In genomic region chr6:157522472-157522871, GRCh38 we compare ENCODE assay signal across 32 cellular contexts.
"Had no signal": no experiment of that assay in that cellular context is flagged by ENCODE, and none has a peak within 500 bp of the region (broad histone marks: within the 10 kb centered on the region; RNA-seq: fewer than 3 reads in every experiment).

No MANE protein-coding gene starts in this region.

- ATAC-seq: heart right ventricle; left colon; left lung; lower lobe of right lung; pancreas; right cardiac atrium; stimulated activated naive B cell treated with anti-CD40 and anti-IgM and Interleukin-4, amounts not matched to agents 10 μg/mL and 1 μg/mL and 100 μg/mL, for 72 hours; stimulated activated naive CD8-positive, alpha-beta T cell treated with anti-CD3 and anti-CD28 coated beads, Interleukin-15, Interleukin-2, amounts not matched to agents 100 U/mL and 50 U/mL, for 24 hours; upper lobe of right lung had no signal

- H3K9me3 Mint-ChIP-seq: mesothelial cell of epicardium, nephron, neural crest cell had no signal

- H3K27ac ChIP-seq: heart right ventricle, hepatocyte, left lung, lower lobe of right lung, pancreas, prostate gland, sigmoid colon, spleen, stomach, thoracic aorta, tibial artery, upper lobe of right lung had no signal

- H3K27me3 ChIP-seq: heart right ventricle, hepatocyte, left lung, pancreas, sigmoid colon, spleen, stomach, tibial artery, upper lobe of right lung had no signal

- H3K36me3 Mint-ChIP-seq: mesothelial cell of epicardium had no signal

- H3K36me3 ChIP-seq: heart right ventricle, left lung, lower lobe of right lung, pancreas, prostate gland, sigmoid colon, spleen, stomach, thoracic aorta, tibial artery, upper lobe of right lung had no signal

- H3K27me3 Mint-ChIP-seq: naive B cell had no signal

- H3K9me3 ChIP-seq: heart right ventricle, left lung, lower lobe of right lung, pancreas, prostate gland, sigmoid colon, stomach, thoracic aorta, tibial artery, upper lobe of right lung had no signal

- H3K27ac Mint-ChIP-seq: mesothelial cell of epicardium; nephron; stimulated activated naive B cell treated with anti-CD40 and anti-IgM and Interleukin-4, amounts not matched to agents 10 μg/mL and 1 μg/mL and 100 μg/mL, for 72 hours had no signal

- H3K4me1 ChIP-seq: pancreas, prostate gland had no signal

- H3K4me3 Mint-ChIP-seq: mesothelial cell of epicardium; naive B cell; nephron; neural crest cell; stimulated activated naive B cell treated with anti-CD40 and anti-IgM and Interleukin-4, amounts not matched to agents 10 μg/mL and 1 μg/mL and 100 μg/mL, for 72 hours had no signal

- DNase-seq: heart right ventricle; kidney glomerular epithelial cell; left colon; left lung; lower lobe of right lung; mammary epithelial cell; mesendoderm; naive B cell; nucleus accumbens; pancreas; posterior cingulate gyrus; retina; right cardiac atrium; sigmoid colon; small intestine; spleen; stimulated activated CD4-positive, alpha-beta T cell treated with anti-CD3 and anti-CD28 coated beads, Interleukin-1b, Interleukin-23, amount 100 ng/mL, for 48 hours; stimulated activated CD4-positive, alpha-beta T cell treated with anti-CD3 and anti-CD28 coated beads, Interleukin-2, amount 100 ng/mL, for 48 hours; stimulated activated CD4-positive, alpha-beta T cell treated with anti-CD3 and anti-CD28 coated beads, Interleukin-4, amount 100 ng/mL, for 4 hours; stimulated activated CD8-positive, alpha-beta memory T cell treated with anti-CD3 and anti-CD28 coated beads, Interleukin-4, amount 100 ng/mL, for 48 hours; stimulated activated naive B cell treated with anti-CD40 and anti-IgM and Interleukin-4, amounts not matched to agents 10 μg/mL and 1 μg/mL and 100 μg/mL, for 72 hours; stimulated activated naive CD8-positive, alpha-beta T cell treated with anti-CD3 and anti-CD28 coated beads, Interleukin-15, Interleukin-2, amounts not matched to agents 100 U/mL and 50 U/mL, for 24 hours; stomach; tibial artery; trophoblast cell; upper lobe of right lung had no signal

- H3K4me1 Mint-ChIP-seq: neural crest cell had no signal

- H3K4me3 ChIP-seq: heart right ventricle, hepatocyte, left lung, lower lobe of right lung, pancreas, prostate gland, sigmoid colon, spleen, stomach, thoracic aorta, tibial artery, upper lobe of right lung had no signal
